Comparison of ENCODE assay signal across 18 cellular contexts in the genomic region with DNA sequence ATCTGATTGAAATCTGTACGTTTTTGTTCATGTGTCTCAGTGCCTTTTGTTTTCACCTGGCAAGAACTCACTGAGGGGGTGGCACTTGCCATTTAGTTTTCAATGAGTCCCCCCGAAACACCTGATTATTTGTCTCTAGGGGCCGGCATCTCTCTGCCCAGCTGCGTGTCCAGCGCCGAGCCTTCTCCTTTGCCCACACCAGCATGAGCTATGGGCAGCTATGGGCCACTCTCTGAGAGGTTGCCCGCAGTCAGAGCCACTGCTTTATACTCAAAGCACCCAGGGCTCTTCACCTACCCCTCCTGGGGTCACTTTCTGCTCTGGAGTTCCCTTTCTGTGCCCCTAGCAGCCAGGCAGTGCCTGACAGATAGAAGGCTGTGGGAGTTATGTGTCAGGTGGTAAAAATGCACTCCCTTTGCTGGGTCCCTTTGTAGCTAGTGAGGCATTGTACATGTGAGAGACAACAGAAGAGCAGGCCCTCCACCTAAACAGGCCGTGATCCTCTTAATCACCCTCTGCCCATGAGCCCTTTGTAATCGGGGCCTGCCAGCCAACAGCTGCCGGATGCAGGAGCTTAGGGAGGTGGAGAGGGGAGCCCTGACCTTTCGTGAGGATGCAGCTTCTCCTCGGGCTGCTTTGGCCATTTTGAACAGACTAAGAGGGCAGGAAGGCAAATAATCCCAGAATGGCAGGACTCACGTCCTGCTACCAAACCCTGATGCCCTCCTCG.
A peak's percentile ranks its signal among the peaks of the same experiment; 100 is the strongest.
DNase-seq lines count a peak whose midpoint lies in the region; ATAC-seq, FAIRE-seq and TF ChIP-seq lines count a peak whose summit lies in the region.
"Had no signal": no experiment of that assay in that cellular context is flagged by ENCODE, and none has a peak within 500 bp of the region (broad histone marks: within the 10 kb centered on the region; RNA-seq: fewer than 3 reads in every experiment).

No MANE protein-coding gene starts in this region.

- FAIRE-seq in D721Med (lab: Jason Lieb, UNC), result no peak
- FAIRE-seq: GM12892 had no signal

- intact Hi-C loops in lower lobe of right lung (cut with DNase I), result no loop called here

- no peaks in the 10 kb centered on the region for H3K27me3 ChIP-seq in lower lobe of right lung (ENCODE audit: low read depth)
- H3K27me3 ChIP-seq: SJSA1 had no signal

- CTCF ChIA-PET in WTC11 (lab: Charles Lee), result no interaction called here

- H3K4me1 Mint-ChIP-seq in WTC11 (peaks cover 5% of the 10 kb centered on the region; the same call in 1 of the 2 replicates), neural crest cell (peaks cover 9% of the 10 kb centered on the region)
- H3K4me1 Mint-ChIP-seq: CD14-positive monocyte, IgD-negative memory B cell had no signal

- H3K4me3 ChIP-seq in lower lobe of right lung, result no peak overlapping the region
- H3K4me3 ChIP-seq: SJSA1 had no signal

- H3K36me3 Mint-ChIP-seq in WTC11 (peaks cover 7% of the 10 kb centered on the region), neural crest cell (ENCODE audit: low read depth) (peaks cover 7% of the 10 kb centered on the region)
- H3K36me3 Mint-ChIP-seq: CD14-positive monocyte had no signal

- POLR2A ChIA-PET in WTC11 (lab: Charles Lee), result no interaction called here

- H3K27ac Mint-ChIP-seq in WTC11, result no peak overlapping the region; the same call in 1 of the 2 replicates
- peak overlapping the region; percentile 76 for H3K27ac Mint-ChIP-seq in neural crest cell (ENCODE audit: unreplicated experiment)
- H3K27ac Mint-ChIP-seq: CD14-positive monocyte, IgD-negative memory B cell had no signal

- H3K27ac ChIP-seq in lower lobe of right lung, result no peak overlapping the region
- H3K27ac ChIP-seq: RWPE1, SJSA1 had no signal

- no peaks in the 10 kb centered on the region for H3K4me1 ChIP-seq in lower lobe of right lung
- H3K4me1 ChIP-seq: SJSA1 had no signal

- peak; percentile 28 for DNase-seq in D721Med (ENCODE audit: insufficient read length, low spot score)
- peak; percentile 56 for DNase-seq in NCI-H146 (lab: John Stamatoyannopoulos, UW)
- DNase-seq in WTC11 (ENCODE audit: low spot score), result no peak
- no peak for DNase-seq in neural crest cell (ENCODE audit: low read depth, low spot score)
- no peak for DNase-seq in hepatic stellate cell (ENCODE audit: low spot score)
- DNase-seq in GM20000 (ENCODE audit: low spot score), result no peak
- no peak for DNase-seq in lower lobe of right lung
- DNase-seq: DMS153, H7, Kasumi-1, NCI-H1930, NCI-H526 had no signal

- H3K27me3 Mint-ChIP-seq in WTC11 (ENCODE audit: low read depth) (no peaks in the 10 kb centered on the region), neural crest cell (ENCODE audit: low read depth) (no peaks in the 10 kb centered on the region)
- H3K27me3 Mint-ChIP-seq: IgD-negative memory B cell had no signal

- H3K9me3 ChIP-seq in lower lobe of right lung, result no peaks in the 10 kb centered on the region
- H3K9me3 ChIP-seq: SJSA1 had no signal

- TF ChIP-seq CTCF in D721Med (IDR thresholded peaks at IDR 0.05; ENCODE audit: insufficient read depth, missing control alignments), result no peak
- no peak for TF ChIP-seq CTCF in WTC11 (IDR thresholded peaks at IDR 0.05)
- TF ChIP-seq CTCF in neural crest cell (conservative IDR thresholded peaks at IDR 0.05), result no peak
- TF ChIP-seq CTCF in GM20000 (IDR thresholded peaks at IDR 0.05; ENCODE audit: extremely low read depth, missing control alignments), result no peak
- no peak for TF ChIP-seq CTCF in lower lobe of right lung (IDR thresholded peaks at IDR 0.05)

- H3K4me3 Mint-ChIP-seq in WTC11 (no peak overlapping the region), neural crest cell (no peak overlapping the region)
- H3K4me3 Mint-ChIP-seq: CD14-positive monocyte, IgD-negative memory B cell had no signal

- peak; percentile 43; the same call in 1 of the 2 replicates for ATAC-seq in WTC11
- ATAC-seq in HG02852 (IDR thresholded peaks at IDR 0.05; ENCODE audit: unreplicated experiment), result no peak
- no peak for ATAC-seq in lower lobe of right lung

- H3K9me3 Mint-ChIP-seq in WTC11 (no peaks in the 10 kb centered on the region), neural crest cell (no peaks in the 10 kb centered on the region)
- H3K9me3 Mint-ChIP-seq: CD14-positive monocyte, IgD-negative memory B cell had no signal

- peaks cover 49% of the 10 kb centered on the region for H3K36me3 ChIP-seq in lower lobe of right lung

TF ChIP-seq in WTC11, 78 proteins besides CTCF, POLR2A, EP300 and RAD21 (continues in another document):
- TF ChIP-seq, protein P1, sequence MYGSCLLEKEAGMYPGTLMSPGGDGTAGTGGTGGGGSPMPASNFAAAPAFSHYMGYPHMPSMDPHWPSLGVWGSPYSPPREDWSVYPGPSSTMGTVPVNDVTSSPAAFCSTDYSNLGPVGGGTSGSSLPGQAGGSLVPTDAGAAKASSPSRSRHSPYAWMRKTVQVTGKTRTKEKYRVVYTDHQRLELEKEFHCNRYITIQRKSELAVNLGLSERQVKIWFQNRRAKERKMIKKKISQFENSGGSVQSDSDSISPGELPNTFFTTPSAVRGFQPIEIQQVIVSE (CRISPR knock-in tag; IDR thresholded peaks at IDR 0.05; ENCODE audit: borderline replicate concordance), result no peak
- no peak for TF ChIP-seq TEAD4 (CRISPR knock-in tag; IDR thresholded peaks at IDR 0.05)
- no peak for TF ChIP-seq MYBL2 (CRISPR knock-in tag; IDR thresholded peaks at IDR 0.05)
- TF ChIP-seq ZBTB21 (CRISPR knock-in tag; IDR thresholded peaks at IDR 0.05; ENCODE audit: borderline replicate concordance), result no peak
- TF ChIP-seq, protein P2, sequence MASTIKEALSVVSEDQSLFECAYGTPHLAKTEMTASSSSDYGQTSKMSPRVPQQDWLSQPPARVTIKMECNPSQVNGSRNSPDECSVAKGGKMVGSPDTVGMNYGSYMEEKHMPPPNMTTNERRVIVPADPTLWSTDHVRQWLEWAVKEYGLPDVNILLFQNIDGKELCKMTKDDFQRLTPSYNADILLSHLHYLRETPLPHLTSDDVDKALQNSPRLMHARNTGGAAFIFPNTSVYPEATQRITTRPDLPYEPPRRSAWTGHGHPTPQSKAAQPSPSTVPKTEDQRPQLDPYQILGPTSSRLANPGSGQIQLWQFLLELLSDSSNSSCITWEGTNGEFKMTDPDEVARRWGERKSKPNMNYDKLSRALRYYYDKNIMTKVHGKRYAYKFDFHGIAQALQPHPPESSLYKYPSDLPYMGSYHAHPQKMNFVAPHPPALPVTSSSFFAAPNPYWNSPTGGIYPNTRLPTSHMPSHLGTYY (CRISPR knock-in tag; IDR thresholded peaks at IDR 0.05), result no peak
- TF ChIP-seq, protein P3, sequence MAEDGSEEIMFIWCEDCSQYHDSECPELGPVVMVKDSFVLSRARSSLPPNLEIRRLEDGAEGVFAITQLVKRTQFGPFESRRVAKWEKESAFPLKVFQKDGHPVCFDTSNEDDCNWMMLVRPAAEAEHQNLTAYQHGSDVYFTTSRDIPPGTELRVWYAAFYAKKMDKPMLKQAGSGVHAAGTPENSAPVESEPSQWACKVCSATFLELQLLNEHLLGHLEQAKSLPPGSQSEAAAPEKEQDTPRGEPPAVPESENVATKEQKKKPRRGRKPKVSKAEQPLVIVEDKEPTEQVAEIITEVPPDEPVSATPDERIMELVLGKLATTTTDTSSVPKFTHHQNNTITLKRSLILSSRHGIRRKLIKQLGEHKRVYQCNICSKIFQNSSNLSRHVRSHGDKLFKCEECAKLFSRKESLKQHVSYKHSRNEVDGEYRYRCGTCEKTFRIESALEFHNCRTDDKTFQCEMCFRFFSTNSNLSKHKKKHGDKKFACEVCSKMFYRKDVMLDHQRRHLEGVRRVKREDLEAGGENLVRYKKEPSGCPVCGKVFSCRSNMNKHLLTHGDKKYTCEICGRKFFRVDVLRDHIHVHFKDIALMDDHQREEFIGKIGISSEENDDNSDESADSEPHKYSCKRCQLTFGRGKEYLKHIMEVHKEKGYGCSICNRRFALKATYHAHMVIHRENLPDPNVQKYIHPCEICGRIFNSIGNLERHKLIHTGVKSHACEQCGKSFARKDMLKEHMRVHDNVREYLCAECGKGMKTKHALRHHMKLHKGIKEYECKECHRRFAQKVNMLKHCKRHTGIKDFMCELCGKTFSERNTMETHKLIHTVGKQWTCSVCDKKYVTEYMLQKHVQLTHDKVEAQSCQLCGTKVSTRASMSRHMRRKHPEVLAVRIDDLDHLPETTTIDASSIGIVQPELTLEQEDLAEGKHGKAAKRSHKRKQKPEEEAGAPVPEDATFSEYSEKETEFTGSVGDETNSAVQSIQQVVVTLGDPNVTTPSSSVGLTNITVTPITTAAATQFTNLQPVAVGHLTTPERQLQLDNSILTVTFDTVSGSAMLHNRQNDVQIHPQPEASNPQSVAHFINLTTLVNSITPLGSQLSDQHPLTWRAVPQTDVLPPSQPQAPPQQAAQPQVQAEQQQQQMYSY (CRISPR knock-in tag; IDR thresholded peaks at IDR 0.05), result no peak
- no peak for TF ChIP-seq ZNF317 (CRISPR knock-in tag; IDR thresholded peaks at IDR 0.05; ENCODE audit: borderline replicate concordance, low read depth)
- TF ChIP-seq ZNF263 (CRISPR knock-in tag; IDR thresholded peaks at IDR 0.05; ENCODE audit: low read depth), result no peak
- TF ChIP-seq, protein P4, sequence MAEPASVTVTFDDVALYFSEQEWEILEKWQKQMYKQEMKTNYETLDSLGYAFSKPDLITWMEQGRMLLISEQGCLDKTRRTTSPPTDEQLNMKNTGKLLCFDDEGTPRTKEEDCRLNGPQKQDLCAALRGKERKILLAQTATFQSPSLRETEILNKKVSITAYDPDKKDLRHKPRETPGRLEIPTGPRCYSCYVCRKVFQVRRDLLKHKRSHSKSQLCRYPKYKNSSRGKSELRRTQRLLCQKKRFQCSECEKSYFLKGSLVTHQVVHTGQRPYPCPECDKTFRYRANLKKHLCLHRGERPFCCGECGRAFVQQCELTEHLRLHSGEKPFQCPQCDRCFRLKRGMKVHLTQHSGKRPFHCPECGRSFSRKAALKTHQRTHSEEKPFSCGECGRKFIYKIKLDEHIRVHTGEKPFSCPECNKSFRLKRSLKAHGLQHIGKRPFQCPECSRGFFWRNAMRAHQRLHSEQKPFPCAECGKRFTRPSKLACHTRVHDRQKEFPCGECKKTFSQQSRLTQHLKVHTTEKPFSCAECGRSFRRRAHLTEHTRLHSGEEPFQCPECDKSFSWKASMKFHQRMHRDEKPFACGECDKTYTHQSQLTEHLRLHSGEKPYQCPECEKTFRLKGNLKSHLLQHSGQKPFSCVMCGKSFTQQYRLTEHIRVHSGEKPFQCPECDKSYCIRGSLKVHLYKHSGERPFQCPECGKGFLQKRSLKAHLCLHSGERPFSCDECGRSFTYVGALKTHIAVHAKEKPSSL (CRISPR knock-in tag; conservative IDR thresholded peaks at IDR 0.05), result no peak
- no peak for TF ChIP-seq ZNF121 (CRISPR knock-in tag; IDR thresholded peaks at IDR 0.05)
- no peak for TF ChIP-seq FOXK1 (CRISPR knock-in tag; IDR thresholded peaks at IDR 0.05)
- TF ChIP-seq PRRX2 (CRISPR knock-in tag; IDR thresholded peaks at IDR 0.05), result no peak
- TF ChIP-seq ELF4 (CRISPR knock-in tag; IDR thresholded peaks at IDR 0.05; ENCODE audit: low read depth), result no peak

Comparison
In these comparisons a context has a peak if more than half of its experiments do, and no peak if none do; other contexts are left out.
1. DNase-seq: peak in D721Med (single experiment) and NCI-H146 (single experiment); none in WTC11 (single experiment), neural crest cell (single experiment), hepatic stellate cell (single experiment), GM20000 (single experiment) and lower lobe of right lung (single experiment).